ENCODE assay signal across 7 cellular contexts in the genomic region with DNA sequence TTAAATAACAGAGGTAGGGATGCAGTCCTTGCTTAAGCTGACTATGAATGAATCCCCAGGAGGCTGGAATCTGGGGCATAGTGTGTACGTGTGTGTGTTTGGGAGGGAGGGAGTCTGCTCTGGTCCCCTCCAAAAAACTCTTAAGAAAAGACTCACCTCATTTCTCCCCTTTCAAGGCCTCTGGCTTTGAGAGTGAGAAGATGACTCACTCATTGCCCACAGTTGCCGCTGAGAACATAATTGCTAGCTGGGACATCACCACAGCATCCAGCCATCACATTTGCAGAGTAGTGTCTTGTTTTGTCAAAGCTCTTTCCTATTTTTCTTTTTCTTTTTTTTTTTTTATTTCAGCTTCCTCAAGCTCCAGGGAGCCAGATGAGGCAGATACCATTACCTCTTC.
DNase-seq lines count a peak whose midpoint lies in the region; ATAC-seq, FAIRE-seq and TF ChIP-seq lines count a peak whose summit lies in the region.

No MANE protein-coding gene starts in this region.

- TF ChIP-seq CTCF in breast epithelium (IDR thresholded peaks at IDR 0.05), result no peak
- TF ChIP-seq CTCF in vagina (IDR thresholded peaks at IDR 0.05), result no peak
- no peak for TF ChIP-seq CTCF in D721Med (IDR thresholded peaks at IDR 0.05; ENCODE audit: insufficient read depth, missing control alignments)

- H3K27me3 Mint-ChIP-seq in T-helper 17 cell, result no peaks in the 10 kb centered on the region

- TF ChIP-seq POLR2A in breast epithelium (IDR thresholded peaks at IDR 0.05) (no peak), vagina (IDR thresholded peaks at IDR 0.05) (no peak)

- H3K4me1 Mint-ChIP-seq in T-helper 17 cell, result peaks cover 34% of the 10 kb centered on the region

- ATAC-seq in HG03159 (IDR thresholded peaks at IDR 0.05; ENCODE audit: unreplicated experiment), result peak; percentile 56
- ATAC-seq in T-helper 17 cell, result peak; percentile 70

- no peaks in the 10 kb centered on the region for H3K36me3 Mint-ChIP-seq in T-helper 17 cell (ENCODE audit: low read depth)

- peaks cover 0 to 39% of the 10 kb centered on the region in 2 donors for H3K27me3 ChIP-seq in breast epithelium
- no peaks in the 10 kb centered on the region for H3K27me3 ChIP-seq in muscle layer of duodenum (ENCODE audit: low read depth, low read length)
- no peaks in the 10 kb centered on the region for H3K27me3 ChIP-seq in vagina

- DNase-seq in GM19240 (ENCODE audit: insufficient read length, low spot score), result peak; percentile 29
- peak in 2 of 3 donors; percentile 12 to 27 for DNase-seq in T-helper 17 cell
- peak in 1 of 2 donors; percentile 35 for DNase-seq in breast epithelium (ENCODE audit: low spot score in 2 of 2)
- no peak for DNase-seq in vagina (ENCODE audit: extremely low spot score in 2 of 2)
- no peak for DNase-seq in D721Med (ENCODE audit: insufficient read length, low spot score)

- FAIRE-seq in D721Med (lab: Jason Lieb, UNC), result no peak

- H3K4me3 ChIP-seq in breast epithelium (no peak overlapping the region), muscle layer of duodenum (ENCODE audit: low read depth in 1 of 2, low read length in 2 of 2) (no peak overlapping the region), vagina (no peak overlapping the region)

- H3K4me1 ChIP-seq in breast epithelium (no peaks in the 10 kb centered on the region), muscle layer of duodenum (ENCODE audit: control insufficient read depth in 1 of 2, insufficient read depth in 2 of 2, low read length in 2 of 2) (peaks cover 6 to 9% of the 10 kb centered on the region in 2 donors), vagina (peaks cover 26% of the 10 kb centered on the region)

- H3K36me3 ChIP-seq in breast epithelium (no peaks in the 10 kb centered on the region), muscle layer of duodenum (ENCODE audit: control insufficient read depth in 1 of 2, insufficient read depth in 2 of 2, low read length in 2 of 2) (no peaks in the 10 kb centered on the region), vagina (no peaks in the 10 kb centered on the region)

- H3K27ac ChIP-seq in breast epithelium, result peak overlapping the region; percentile 71
- peak overlapping the region; percentile 80 for H3K27ac ChIP-seq in muscle layer of duodenum (ENCODE audit: low read length)
- peak overlapping the region; percentile 80 for H3K27ac ChIP-seq in vagina

- intact Hi-C loops in breast epithelium (cut with DNase I; ENCODE audit: low total_unique reads), result no loop called here
- intact Hi-C loops in vagina (cut with DNase I), result loop anchor here (10.0 kb wide), 1 partner anchor 109 kb away; no protein-coding TSS in a partner anchor

- peak overlapping the region; percentile 99 for H3K27ac Mint-ChIP-seq in T-helper 17 cell

- H3K9me3 ChIP-seq in T-helper 17 cell (ENCODE audit: control insufficient read depth, low read length, poor library complexity, severe bottlenecking) (no peaks in the 10 kb centered on the region), breast epithelium (no peaks in the 10 kb centered on the region), muscle layer of duodenum (ENCODE audit: control insufficient read depth in 1 of 2, low read length in 2 of 2) (no peaks in the 10 kb centered on the region), vagina (no peaks in the 10 kb centered on the region)

- peak overlapping the region; percentile 25 for H3K4me3 Mint-ChIP-seq in T-helper 17 cell

Comparison
In these comparisons a context has a peak if more than half of its experiments do, and no peak if none do; other contexts are left out.
1. DNase-seq: peak in GM19240 (single experiment) and T-helper 17 cell (2 of 3); none in vagina (0 of 2) and D721Med (single experiment).
2. Peak in every context shown above with its lines, with median percentiles within 50 percentile points of each other: H3K27ac ChIP-seq.